Comparison of ENCODE assay signal across 1 cellular context in genomic region chr3:50374363-50375108, GRCh38.
TF ChIP-seq lines count a peak whose summit lies in the region.

No MANE protein-coding gene starts in this region.

TF ChIP-seq in GM12878, 131 proteins besides CTCF, POLR2A, EP300 and RAD21:
- no peak for TF ChIP-seq RELA (IDR thresholded peaks at IDR 0.05; ENCODE audit: borderline replicate concordance, partially characterized antibody)
- TF ChIP-seq TCF12 (IDR thresholded peaks at IDR 0.05; ENCODE audit: low read depth, low read length), result no peak
- no peak for TF ChIP-seq ZNF217 (IDR thresholded peaks at IDR 0.05)
- no peak for TF ChIP-seq SIN3A (IDR thresholded peaks at IDR 0.05; ENCODE audit: low read depth, low read length)
- TF ChIP-seq, protein P1, sequence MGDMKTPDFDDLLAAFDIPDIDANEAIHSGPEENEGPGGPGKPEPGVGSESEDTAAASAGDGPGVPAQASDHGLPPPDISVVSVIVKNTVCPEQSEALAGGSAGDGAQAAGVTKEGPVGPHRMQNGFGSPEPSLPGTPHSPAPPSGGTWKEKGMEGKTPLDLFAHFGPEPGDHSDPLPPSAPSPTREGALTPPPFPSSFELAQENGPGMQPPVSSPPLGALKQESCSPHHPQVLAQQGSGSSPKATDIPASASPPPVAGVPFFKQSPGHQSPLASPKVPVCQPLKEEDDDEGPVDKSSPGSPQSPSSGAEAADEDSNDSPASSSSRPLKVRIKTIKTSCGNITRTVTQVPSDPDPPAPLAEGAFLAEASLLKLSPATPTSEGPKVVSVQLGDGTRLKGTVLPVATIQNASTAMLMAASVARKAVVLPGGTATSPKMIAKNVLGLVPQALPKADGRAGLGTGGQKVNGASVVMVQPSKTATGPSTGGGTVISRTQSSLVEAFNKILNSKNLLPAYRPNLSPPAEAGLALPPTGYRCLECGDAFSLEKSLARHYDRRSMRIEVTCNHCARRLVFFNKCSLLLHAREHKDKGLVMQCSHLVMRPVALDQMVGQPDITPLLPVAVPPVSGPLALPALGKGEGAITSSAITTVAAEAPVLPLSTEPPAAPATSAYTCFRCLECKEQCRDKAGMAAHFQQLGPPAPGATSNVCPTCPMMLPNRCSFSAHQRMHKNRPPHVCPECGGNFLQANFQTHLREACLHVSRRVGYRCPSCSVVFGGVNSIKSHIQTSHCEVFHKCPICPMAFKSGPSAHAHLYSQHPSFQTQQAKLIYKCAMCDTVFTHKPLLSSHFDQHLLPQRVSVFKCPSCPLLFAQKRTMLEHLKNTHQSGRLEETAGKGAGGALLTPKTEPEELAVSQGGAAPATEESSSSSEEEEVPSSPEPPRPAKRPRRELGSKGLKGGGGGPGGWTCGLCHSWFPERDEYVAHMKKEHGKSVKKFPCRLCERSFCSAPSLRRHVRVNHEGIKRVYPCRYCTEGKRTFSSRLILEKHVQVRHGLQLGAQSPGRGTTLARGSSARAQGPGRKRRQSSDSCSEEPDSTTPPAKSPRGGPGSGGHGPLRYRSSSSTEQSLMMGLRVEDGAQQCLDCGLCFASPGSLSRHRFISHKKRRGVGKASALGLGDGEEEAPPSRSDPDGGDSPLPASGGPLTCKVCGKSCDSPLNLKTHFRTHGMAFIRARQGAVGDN (IDR thresholded peaks at IDR 0.05), result no peak
- no peak for TF ChIP-seq ESRRA (IDR thresholded peaks at IDR 0.05; ENCODE audit: low read length)
- no peak for TF ChIP-seq CBFB (IDR thresholded peaks at IDR 0.05; ENCODE audit: low read depth)
- TF ChIP-seq DPF2 (IDR thresholded peaks at IDR 0.05), result no peak
- TF ChIP-seq, protein P2, sequence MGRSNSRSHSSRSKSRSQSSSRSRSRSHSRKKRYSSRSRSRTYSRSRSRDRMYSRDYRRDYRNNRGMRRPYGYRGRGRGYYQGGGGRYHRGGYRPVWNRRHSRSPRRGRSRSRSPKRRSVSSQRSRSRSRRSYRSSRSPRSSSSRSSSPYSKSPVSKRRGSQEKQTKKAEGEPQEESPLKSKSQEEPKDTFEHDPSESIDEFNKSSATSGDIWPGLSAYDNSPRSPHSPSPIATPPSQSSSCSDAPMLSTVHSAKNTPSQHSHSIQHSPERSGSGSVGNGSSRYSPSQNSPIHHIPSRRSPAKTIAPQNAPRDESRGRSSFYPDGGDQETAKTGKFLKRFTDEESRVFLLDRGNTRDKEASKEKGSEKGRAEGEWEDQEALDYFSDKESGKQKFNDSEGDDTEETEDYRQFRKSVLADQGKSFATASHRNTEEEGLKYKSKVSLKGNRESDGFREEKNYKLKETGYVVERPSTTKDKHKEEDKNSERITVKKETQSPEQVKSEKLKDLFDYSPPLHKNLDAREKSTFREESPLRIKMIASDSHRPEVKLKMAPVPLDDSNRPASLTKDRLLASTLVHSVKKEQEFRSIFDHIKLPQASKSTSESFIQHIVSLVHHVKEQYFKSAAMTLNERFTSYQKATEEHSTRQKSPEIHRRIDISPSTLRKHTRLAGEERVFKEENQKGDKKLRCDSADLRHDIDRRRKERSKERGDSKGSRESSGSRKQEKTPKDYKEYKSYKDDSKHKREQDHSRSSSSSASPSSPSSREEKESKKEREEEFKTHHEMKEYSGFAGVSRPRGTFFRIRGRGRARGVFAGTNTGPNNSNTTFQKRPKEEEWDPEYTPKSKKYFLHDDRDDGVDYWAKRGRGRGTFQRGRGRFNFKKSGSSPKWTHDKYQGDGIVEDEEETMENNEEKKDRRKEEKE (IDR thresholded peaks at IDR 0.05), result no peak
- TF ChIP-seq YBX1 (IDR thresholded peaks at IDR 0.05), result no peak
- TF ChIP-seq ATF7 (IDR thresholded peaks at IDR 0.05; ENCODE audit: low read depth), result no peak
- TF ChIP-seq BRCA1 (IDR thresholded peaks at IDR 0.05; ENCODE audit: low read depth, low read length), result no peak
